ENCODE assay signal across 8 cellular contexts in genomic region chr7:137903382-137904169, GRCh38. TPM values are rescaled to one million over a fixed set of nuclear protein-coding genes. Genes with fewer than 3 reads are reported as not detected.
DNase-seq lines count a peak whose midpoint lies in the region; ATAC-seq and TF ChIP-seq lines count a peak whose summit lies in the region.

No MANE protein-coding gene starts in this region.

- H3K9me3 Mint-ChIP-seq in CD8-positive, alpha-beta T cell: no peaks in the 10 kb centered on the region
- no peaks in the 10 kb centered on the region for H3K9me3 Mint-ChIP-seq in activated CD4-positive, alpha-beta T cell treated with anti-CD3 and anti-CD28 coated beads, Interleukin-2, amount 10 ng/mL, durations not matched to agents 24 days and 14 days

- H3K14ac ChIP-seq in mesenchymal stem cell (ENCODE audit: low read length in 2 of 2): no peak overlapping the region

- H3K27me3 Mint-ChIP-seq in CD8-positive, alpha-beta T cell (ENCODE audit: low read depth): no peaks in the 10 kb centered on the region
- H3K27me3 Mint-ChIP-seq in activated CD4-positive, alpha-beta T cell treated with anti-CD3 and anti-CD28 coated beads, Interleukin-2, amount 10 ng/mL, durations not matched to agents 24 days and 14 days: no peaks in the 10 kb centered on the region

- H3K36me3 ChIP-seq in CD8-positive, alpha-beta T cell (ENCODE audit: insufficient read depth, low read length): peaks cover 8% of the 10 kb centered on the region
- peaks cover 46 to 83% of the 10 kb centered on the region in 2 experiments for H3K36me3 ChIP-seq in mesenchymal stem cell (ENCODE audit: control insufficient read depth in 1 of 2, insufficient read depth in 2 of 2, low read depth in 1 of 2, low read length in 2 of 2)

- peak overlapping the region; percentile 51 for H3K9ac ChIP-seq in mesenchymal stem cell (ENCODE audit: low read length)

- H3K4me1 ChIP-seq in CD8-positive, alpha-beta T cell (ENCODE audit: insufficient read depth, low read length): peaks cover 9% of the 10 kb centered on the region
- H3K4me1 ChIP-seq in mesenchymal stem cell (ENCODE audit: control insufficient read depth, insufficient read depth, low read depth, low read length): peaks cover 3% of the 10 kb centered on the region

- intact Hi-C loops in CD8-positive, alpha-beta T cell (cut with DNase I, micrococcal nuclease): loop anchor here (1.0 to 10.0 kb wide), 8 partner anchors 105 to 964 kb away; no protein-coding TSS in a partner anchor
- intact Hi-C loops in activated CD4-positive, alpha-beta T cell treated with anti-CD3 and anti-CD28 coated beads, Interleukin-2, amount 10 ng/mL, durations not matched to agents 24 days and 14 days (cut with micrococcal nuclease): loop anchor here (1.0 to 10.0 kb wide), 4 partner anchors 17 to 961 kb away; no protein-coding TSS in a partner anchor

- peak overlapping the region; percentile 86 for H2AK5ac ChIP-seq in mesenchymal stem cell (ENCODE audit: low read length, severe bottlenecking)

- DNase-seq in CD8-positive, alpha-beta T cell: peak; percentile 25 to 72 (median 57)
- DNase-seq in NCI-H526 treated with DMSO at 0.1 percent for 48 hours (lab: John Stamatoyannopoulos, UW) (peak; percentile 76), ecto neural progenitor cell (ENCODE audit: low spot score) (peak; percentile 71), mesenchymal stem cell (peak; percentile 83)
- DNase-seq in activated CD4-positive, alpha-beta T cell treated with anti-CD3 and anti-CD28 coated beads, Interleukin-2, amount 10 ng/mL, durations not matched to agents 24 days and 14 days: peak; percentile 88
- DNase-seq in stimulated activated CD8-positive, alpha-beta memory T cell treated with anti-CD3 and anti-CD28 coated beads, Interleukin-7, amount 100 ng/mL, for 24 hours (ENCODE audit: low read depth): peak; percentile 22

- H2BK15ac ChIP-seq in mesenchymal stem cell (ENCODE audit: low read depth, poor library complexity, severe bottlenecking): peak overlapping the region; percentile 36

- peak; percentile 87 for TF ChIP-seq CTCF in CD8-positive, alpha-beta T cell (IDR thresholded peaks at IDR 0.05)

- no peak overlapping the region for H3K4me2 ChIP-seq in mesenchymal stem cell (ENCODE audit: low read length, poor library complexity, severe bottlenecking)

- H2BK5ac ChIP-seq in mesenchymal stem cell (ENCODE audit: low read depth, low read length, poor library complexity, severe bottlenecking): no peak overlapping the region

- no peak overlapping the region for H4K91ac ChIP-seq in mesenchymal stem cell (ENCODE audit: low read length)

- no peak overlapping the region for H3K27ac ChIP-seq in CD8-positive, alpha-beta T cell (ENCODE audit: low read depth, low read length)
- peak overlapping the region; percentile 24 for H3K27ac ChIP-seq in mesenchymal stem cell (ENCODE audit: low read length, poor library complexity, severe bottlenecking)

- H2BK120ac ChIP-seq in mesenchymal stem cell (ENCODE audit: low read depth, low read length): no peak overlapping the region

- H3K27me3 ChIP-seq in CD8-positive, alpha-beta T cell (ENCODE audit: insufficient read depth, low read length): no peaks in the 10 kb centered on the region
- no peaks in the 10 kb centered on the region for H3K27me3 ChIP-seq in mesenchymal stem cell (ENCODE audit: control insufficient read depth in 1 of 2, insufficient read depth in 1 of 2, low read length in 2 of 2)

- 37% methylated on average over 6 of the region's 9 CpGs for WGBS in mesenchymal stem cell

- H3K27ac Mint-ChIP-seq in CD8-positive, alpha-beta T cell: no peak overlapping the region
- no peak overlapping the region for H3K27ac Mint-ChIP-seq in activated CD4-positive, alpha-beta T cell treated with anti-CD3 and anti-CD28 coated beads, Interleukin-2, amount 10 ng/mL, durations not matched to agents 24 days and 14 days

- H3K4me1 Mint-ChIP-seq in CD8-positive, alpha-beta T cell (ENCODE audit: low read depth): peaks cover 14% of the 10 kb centered on the region
- H3K4me1 Mint-ChIP-seq in activated CD4-positive, alpha-beta T cell treated with anti-CD3 and anti-CD28 coated beads, Interleukin-2, amount 10 ng/mL, durations not matched to agents 24 days and 14 days: peaks cover 11% of the 10 kb centered on the region

- H3K79me1 ChIP-seq in mesenchymal stem cell (replicated peaks; ENCODE audit: low read length, poor library complexity, severe bottlenecking): peaks cover 25% of the 10 kb centered on the region

- no peak overlapping the region for H3K4me3 ChIP-seq in CD8-positive, alpha-beta T cell (ENCODE audit: low read depth, low read length)
- H3K4me3 ChIP-seq in mesenchymal stem cell (ENCODE audit: insufficient read depth in 1 of 2, low read depth in 1 of 2, low read length in 2 of 2): no peak overlapping the region

- no peak overlapping the region for H3K4ac ChIP-seq in mesenchymal stem cell (ENCODE audit: low read depth in 1 of 2, low read length in 2 of 2)

- CTCF ChIA-PET in CD8-positive, alpha-beta T cell (lab: Charles Lee): interaction anchor here (0.6 to 10.2 kb wide), 39 partner anchors 9 to 964 kb away, joined by 3 to 342 read pairs (median 5); partner anchors contain the start of gene CREB3L2

- peak; percentile 72 for ATAC-seq in CD8-positive, alpha-beta T cell
- ATAC-seq in GM19438 (IDR thresholded peaks at IDR 0.05; ENCODE audit: low read depth, unreplicated experiment) (peak; percentile 57), HG03520 (IDR thresholded peaks at IDR 0.05; ENCODE audit: unreplicated experiment) (peak; percentile 73)

- H2AFZ ChIP-seq in mesenchymal stem cell (ENCODE audit: low read depth, low read length): no peak overlapping the region

- POLR2A ChIA-PET in CD8-positive, alpha-beta T cell (lab: Charles Lee): interaction anchor here (1.2 to 1.4 kb wide), 2 partner anchors 96 to 98 kb away, joined by 3 to 6 read pairs; partner anchors contain the start of gene CREB3L2

- no peak overlapping the region for H4K8ac ChIP-seq in mesenchymal stem cell (ENCODE audit: low read length)

- no peak overlapping the region for H3K18ac ChIP-seq in mesenchymal stem cell (ENCODE audit: low read depth in 1 of 2, low read length in 2 of 2)

- no peak overlapping the region for H2BK12ac ChIP-seq in mesenchymal stem cell (ENCODE audit: low read length in 2 of 2)

- peaks cover 62% of the 10 kb centered on the region for H3K36me3 Mint-ChIP-seq in CD8-positive, alpha-beta T cell
- H3K36me3 Mint-ChIP-seq in activated CD4-positive, alpha-beta T cell treated with anti-CD3 and anti-CD28 coated beads, Interleukin-2, amount 10 ng/mL, durations not matched to agents 24 days and 14 days (ENCODE audit: low read depth): peaks cover 40% of the 10 kb centered on the region

- peak overlapping the region; percentile 15 for H3K4me3 Mint-ChIP-seq in CD8-positive, alpha-beta T cell
- no peak overlapping the region for H3K4me3 Mint-ChIP-seq in activated CD4-positive, alpha-beta T cell treated with anti-CD3 and anti-CD28 coated beads, Interleukin-2, amount 10 ng/mL, durations not matched to agents 24 days and 14 days

- no peak overlapping the region for H3K23ac ChIP-seq in mesenchymal stem cell (ENCODE audit: low read length in 2 of 2)

- no peaks in the 10 kb centered on the region for H3K9me3 ChIP-seq in CD8-positive, alpha-beta T cell (ENCODE audit: low read length)
- no peaks in the 10 kb centered on the region for H3K9me3 ChIP-seq in mesenchymal stem cell (ENCODE audit: control insufficient read depth, low read length)

RNA-seq across cellular contexts. Expression of gene DGKI, which starts 56.8 kb away (rescaled TPM):
- total RNA-seq in CD8-positive, alpha-beta T cell: not detected
- 16.2 and 21.4 TPM in 2 replicates for total RNA-seq in activated CD4-positive, alpha-beta T cell treated with anti-CD3 and anti-CD28 coated beads, Interleukin-2, amount 10 ng/mL, durations not matched to agents 24 days and 14 days
- polyA plus RNA-seq in mesenchymal stem cell (2013, experiment 1 of 2): 2.3 TPM
- 2.2 TPM for polyA plus RNA-seq in mesenchymal stem cell (2013, experiment 2 of 2)

Comparison
In these comparisons a context has a peak if more than half of its experiments do, and no peak if none do; other contexts are left out.
1. DNase-seq: peak in every context shown above with its lines; median percentile 88 in activated CD4-positive, alpha-beta T cell treated with anti-CD3 and anti-CD28 coated beads, Interleukin-2, amount 10 ng/mL, durations not matched to agents 24 days and 14 days; 83 in mesenchymal stem cell; 76 in NCI-H526 treated with DMSO at 0.1 percent for 48 hours; 71 in ecto neural progenitor cell; 57 in CD8-positive, alpha-beta T cell; 22 in stimulated activated CD8-positive, alpha-beta memory T cell treated with anti-CD3 and anti-CD28 coated beads, Interleukin-7, amount 100 ng/mL, for 24 hours.
2. RNA of gene DGKI, which starts 56.8 kb away (total RNA-seq): 16.2 to 21.4 TPM in activated CD4-positive, alpha-beta T cell treated with anti-CD3 and anti-CD28 coated beads, Interleukin-2, amount 10 ng/mL, durations not matched to agents 24 days and 14 days; not detected in CD8-positive, alpha-beta T cell; every median in the first group is over 10 times any median in the second.
3. Peak in every context shown above with its lines, with median percentiles within 50 percentile points of each other: ATAC-seq.